ENCODE assay signal across 8 cellular contexts in the genomic region with DNA sequence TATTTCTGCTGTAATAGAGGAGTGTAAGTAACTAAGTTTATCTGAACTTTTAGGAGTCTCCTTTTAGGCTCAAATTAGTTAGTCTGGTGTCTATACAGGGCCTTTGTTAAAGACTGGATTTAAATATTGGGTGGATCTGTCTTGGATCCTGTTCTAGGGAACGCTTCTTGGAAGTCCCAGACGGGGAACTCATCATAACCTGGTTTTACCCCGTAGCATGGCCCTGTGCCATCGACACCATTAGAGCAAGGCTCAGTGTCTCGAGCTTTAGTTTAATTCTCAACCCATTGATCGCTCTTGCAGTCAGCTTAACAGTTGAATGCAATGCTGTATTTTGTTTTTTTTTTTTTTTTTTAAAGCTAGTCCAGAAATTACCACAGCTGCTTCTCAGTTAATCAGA.
DNase-seq lines count a peak whose midpoint lies in the region; ATAC-seq and TF ChIP-seq lines count a peak whose summit lies in the region.

No MANE protein-coding gene starts in this region.

- no peaks in the 10 kb centered on the region for H3K27me3 ChIP-seq in foreskin keratinocyte
- no peaks in the 10 kb centered on the region for H3K27me3 ChIP-seq in spleen (replicated peaks in 1 of 7)
- H3K27me3 ChIP-seq in smooth muscle cell (ENCODE audit: low read depth) = no peaks in the 10 kb centered on the region

- no peak overlapping the region for H2AFZ ChIP-seq in smooth muscle cell (ENCODE audit: low read depth)

- peak; percentile 51 for DNase-seq in NCI-H345 (lab: John Stamatoyannopoulos, UW)
- DNase-seq in NCI-H345 treated with DMSO at 0.1 percent for 48 hours (lab: John Stamatoyannopoulos, UW; ENCODE audit: unreplicated experiment) = no peak
- DNase-seq in RPMI7951 (ENCODE audit: low read depth) = peak; percentile 14
- DNase-seq in foreskin keratinocyte = no peak
- no peak for DNase-seq in spleen
- no peak for DNase-seq in smooth muscle cell (lab: John Stamatoyannopoulos, UW; ENCODE audit: unreplicated experiment)
- DNase-seq in DMS114 treated with DMSO at 0.1 percent for 48 hours (lab: John Stamatoyannopoulos, UW; ENCODE audit: unreplicated experiment) = no peak

- no peak overlapping the region for H3K4me2 ChIP-seq in smooth muscle cell

- peaks cover 9% of the 10 kb centered on the region for H4K20me1 ChIP-seq in smooth muscle cell (ENCODE audit: low read depth)

- peaks cover 8% of the 10 kb centered on the region for H3K4me1 ChIP-seq in foreskin keratinocyte
- H3K4me1 ChIP-seq in spleen = peaks cover 2 to 62% (median 40%) of the 10 kb centered on the region in 6 donors
- H3K4me1 ChIP-seq in smooth muscle cell (ENCODE audit: low read depth) = peaks cover 12% of the 10 kb centered on the region

- TF ChIP-seq CTCF in foreskin keratinocyte (conservative IDR thresholded peaks at IDR 0.05) (no peak), spleen (IDR thresholded peaks at IDR 0.05 in 8 of 11, conservative IDR thresholded peaks at IDR 0.05 in 3 of 11) (no peak), smooth muscle cell (IDR thresholded peaks at IDR 0.05; ENCODE audit: borderline replicate concordance, insufficient read depth, poor library complexity, severe bottlenecking) (no peak)

- no peak for TF ChIP-seq POLR2A in spleen (IDR thresholded peaks at IDR 0.05)

- intact Hi-C loops in spleen (cut with DNase I; ENCODE audit: low total_unique reads) = no loop called here

- H3K9me3 ChIP-seq in spleen (no peaks in the 10 kb centered on the region), smooth muscle cell (replicated peaks; ENCODE audit: low read depth) (no peaks in the 10 kb centered on the region)

- peaks cover 27% of the 10 kb centered on the region for H3K79me2 ChIP-seq in smooth muscle cell (ENCODE audit: low read depth)

- peak; percentile 12 for ATAC-seq in foreskin keratinocyte
- ATAC-seq in GM18868 (IDR thresholded peaks at IDR 0.05; ENCODE audit: unreplicated experiment) = no peak

- H3K27ac ChIP-seq in foreskin keratinocyte = no peak overlapping the region
- peak overlapping the region in 6 of 8 donors; percentile 16 to 76 (median 40) for H3K27ac ChIP-seq in spleen
- no peak overlapping the region for H3K27ac ChIP-seq in smooth muscle cell (ENCODE audit: low read depth)

- H3K36me3 ChIP-seq in spleen (no peaks in the 10 kb centered on the region), smooth muscle cell (ENCODE audit: low read depth) (no peaks in the 10 kb centered on the region)

- H3F3A ChIP-seq in smooth muscle cell (ENCODE audit: low read depth) = no peaks in the 10 kb centered on the region

- H3K4me3 ChIP-seq in spleen (peak overlapping the region in 1 of 8 donors; percentile 35), smooth muscle cell (no peak overlapping the region)

- no peak overlapping the region for H3K9ac ChIP-seq in smooth muscle cell (ENCODE audit: low read depth)

- WGBS in spleen, 5 donors = 77 to 92% (median 86%) methylated on average over 6 of the region's 6 CpGs
- WGBS in smooth muscle cell (ENCODE audit: low lambda C conversion rate) = 93% methylated on average over 6 of the region's 6 CpGs

Comparison
In these comparisons a context has a peak if more than half of its experiments do, and no peak if none do; other contexts are left out.
1. DNase-seq: peak in NCI-H345 (single experiment) and RPMI7951 (single experiment); none in NCI-H345 treated with DMSO at 0.1 percent for 48 hours (single experiment), foreskin keratinocyte (0 of 2), spleen (single experiment), smooth muscle cell (single experiment) and DMS114 treated with DMSO at 0.1 percent for 48 hours (single experiment).
2. H3K27ac ChIP-seq: peak in spleen (6 of 8); none in foreskin keratinocyte (single experiment) and smooth muscle cell (single experiment).